ENCODE assay signal across 1 cellular context in genomic region chr2:25821225-25822056, GRCh38.
TF ChIP-seq lines count a peak whose summit lies in the region.

No MANE protein-coding gene starts in this region.

TF ChIP-seq in K562, 482 proteins besides CTCF, POLR2A, EP300 and RAD21 (continued from another document and continues in another):
- no peak for TF ChIP-seq HMGXB4 (CRISPR knock-in tag; IDR thresholded peaks at IDR 0.05)
- no peak for TF ChIP-seq ZNF551 (CRISPR knock-in tag; IDR thresholded peaks at IDR 0.05)
- no peak for TF ChIP-seq TRIM28 (IDR thresholded peaks at IDR 0.05)
- no peak for TF ChIP-seq TCF15 (CRISPR knock-in tag; IDR thresholded peaks at IDR 0.05)
- no peak for TF ChIP-seq PCBP1 (IDR thresholded peaks at IDR 0.05; ENCODE audit: low read depth, low read length, poor library complexity, severe bottlenecking)
- no peak for TF ChIP-seq RBBP5 (IDR thresholded peaks at IDR 0.05; ENCODE audit: borderline replicate concordance, insufficient read depth, low read length, poor library complexity, severe bottlenecking)
- no peak for TF ChIP-seq E2F5 (CRISPR knock-in tag; IDR thresholded peaks at IDR 0.05)
- TF ChIP-seq OTX1 (CRISPR knock-in tag; IDR thresholded peaks at IDR 0.05), result no peak
- 0 out of 2 replicates have a peak, but pooled peaks have one; percentile 20 for TF ChIP-seq CEBPB (tag; IDR thresholded peaks at IDR 0.05)
- TF ChIP-seq NBN (IDR thresholded peaks at IDR 0.05; ENCODE audit: low read depth), result no peak
- 0 out of 2 replicates have a peak, but pooled peaks have one; percentile 51 for TF ChIP-seq ATF7 (IDR thresholded peaks at IDR 0.05)
- peak; percentile 9; the same call in 1 of the 2 replicates for TF ChIP-seq DMBX1 (CRISPR knock-in tag; IDR thresholded peaks at IDR 0.05; ENCODE audit: borderline replicate concordance)
- no peak for TF ChIP-seq MED1 (CRISPR knock-in tag; IDR thresholded peaks at IDR 0.05; ENCODE audit: borderline replicate concordance)
- TF ChIP-seq PTTG1 (tag; IDR thresholded peaks at IDR 0.05; ENCODE audit: low read depth), result no peak
- TF ChIP-seq CEBPG (CRISPR knock-in tag; IDR thresholded peaks at IDR 0.05), result peak; percentile 92
- TF ChIP-seq CEBPG (tag; conservative IDR thresholded peaks at IDR 0.05 in 1 of 2, IDR thresholded peaks at IDR 0.05 in 1 of 2), result peak; percentile 67 to 96
- peak; percentile 49 for TF ChIP-seq MEIS2 (IDR thresholded peaks at IDR 0.05; ENCODE audit: partially characterized antibody)
- TF ChIP-seq ZEB2 (IDR thresholded peaks at IDR 0.05), result no peak
- TF ChIP-seq ZC3H4 (CRISPR knock-in tag; IDR thresholded peaks at IDR 0.05; ENCODE audit: borderline replicate concordance), result no peak
- TF ChIP-seq POLR3A (IDR thresholded peaks at IDR 0.05; ENCODE audit: borderline replicate concordance, extremely low read depth, insufficient read depth, insufficient read length), result no peak
- no peak for TF ChIP-seq ZNF444 (CRISPR knock-in tag; IDR thresholded peaks at IDR 0.05)
- peak; percentile 70 for TF ChIP-seq ATF4 (CRISPR knock-in tag; IDR thresholded peaks at IDR 0.05)
- no peak for TF ChIP-seq SRSF9 (IDR thresholded peaks at IDR 0.05; ENCODE audit: borderline replicate concordance, low read depth, low read length)
- no peak for TF ChIP-seq PHF20 (IDR thresholded peaks at IDR 0.05; ENCODE audit: partially characterized antibody)
- TF ChIP-seq EP400 (IDR thresholded peaks at IDR 0.05), result no peak
- TF ChIP-seq E2F4 (CRISPR knock-in tag; IDR thresholded peaks at IDR 0.05; ENCODE audit: low read depth), result no peak
- TF ChIP-seq KLF13 (tag; IDR thresholded peaks at IDR 0.05; ENCODE audit: borderline replicate concordance, low read depth), result no peak
- no peak for TF ChIP-seq ZMIZ1 (IDR thresholded peaks at IDR 0.05; ENCODE audit: low read depth in 2 of 2, low read length in 2 of 2)
- TF ChIP-seq SPI1 (IDR thresholded peaks at IDR 0.05; ENCODE audit: borderline replicate concordance, low read depth, low read length), result no peak
- TF ChIP-seq ZNF766 (CRISPR knock-in tag; conservative IDR thresholded peaks at IDR 0.05), result 0 out of 2 replicates have a peak, but pooled peaks have one; percentile 27
- TF ChIP-seq, protein P1, sequence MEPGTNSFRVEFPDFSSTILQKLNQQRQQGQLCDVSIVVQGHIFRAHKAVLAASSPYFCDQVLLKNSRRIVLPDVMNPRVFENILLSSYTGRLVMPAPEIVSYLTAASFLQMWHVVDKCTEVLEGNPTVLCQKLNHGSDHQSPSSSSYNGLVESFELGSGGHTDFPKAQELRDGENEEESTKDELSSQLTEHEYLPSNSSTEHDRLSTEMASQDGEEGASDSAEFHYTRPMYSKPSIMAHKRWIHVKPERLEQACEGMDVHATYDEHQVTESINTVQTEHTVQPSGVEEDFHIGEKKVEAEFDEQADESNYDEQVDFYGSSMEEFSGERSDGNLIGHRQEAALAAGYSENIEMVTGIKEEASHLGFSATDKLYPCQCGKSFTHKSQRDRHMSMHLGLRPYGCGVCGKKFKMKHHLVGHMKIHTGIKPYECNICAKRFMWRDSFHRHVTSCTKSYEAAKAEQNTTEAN (CRISPR knock-in tag; IDR thresholded peaks at IDR 0.05), result no peak
- TF ChIP-seq, protein P2, sequence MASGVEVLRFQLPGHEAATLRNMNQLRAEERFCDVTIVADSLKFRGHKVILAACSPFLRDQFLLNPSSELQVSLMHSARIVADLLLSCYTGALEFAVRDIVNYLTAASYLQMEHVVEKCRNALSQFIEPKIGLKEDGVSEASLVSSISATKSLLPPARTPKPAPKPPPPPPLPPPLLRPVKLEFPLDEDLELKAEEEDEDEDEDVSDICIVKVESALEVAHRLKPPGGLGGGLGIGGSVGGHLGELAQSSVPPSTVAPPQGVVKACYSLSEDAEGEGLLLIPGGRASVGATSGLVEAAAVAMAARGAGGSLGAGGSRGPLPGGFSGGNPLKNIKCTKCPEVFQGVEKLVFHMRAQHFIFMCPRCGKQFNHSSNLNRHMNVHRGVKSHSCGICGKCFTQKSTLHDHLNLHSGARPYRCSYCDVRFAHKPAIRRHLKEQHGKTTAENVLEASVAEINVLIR (CRISPR knock-in tag; IDR thresholded peaks at IDR 0.05), result no peak
- TF ChIP-seq RBM39 (optimal IDR thresholded peaks at IDR 0.05; ENCODE audit: low read depth, low read length), result no peak
- TF ChIP-seq MGA (IDR thresholded peaks at IDR 0.05), result peak; percentile 43; the same call in 1 of the 2 replicates
- no peak for TF ChIP-seq BRCA1 (IDR thresholded peaks at IDR 0.05)
- no peak for TF ChIP-seq BRCA1 (CRISPR knock-in tag; IDR thresholded peaks at IDR 0.05)
